ENCODE assay signal across 8 cellular contexts in genomic region chr7:130141161-130141857, GRCh38.
DNase-seq lines count a peak whose midpoint lies in the region; ATAC-seq, FAIRE-seq and TF ChIP-seq lines count a peak whose summit lies in the region.

No MANE protein-coding gene starts in this region.

- peaks cover 13 to 31% of the 10 kb centered on the region in 2 donors for H3K4me1 Mint-ChIP-seq in natural killer cell

- TF ChIP-seq CTCF in HL-60 (IDR thresholded peaks at IDR 0.05; ENCODE audit: insufficient read depth, low read length) (no peak), natural killer cell (IDR thresholded peaks at IDR 0.05) (no peak), testis (IDR thresholded peaks at IDR 0.05) (no peak)

- H3K27ac Mint-ChIP-seq in natural killer cell = peak overlapping the region in 1 of 2 donors; percentile 79

- ATAC-seq in natural killer cell (peak; percentile 11 to 37 (median 14)), HG02870 (IDR thresholded peaks at IDR 0.05; ENCODE audit: unreplicated experiment) (no peak)

- FAIRE-seq in frontal cortex (lab: Jason Lieb, UNC) = no peak

- no peaks in the 10 kb centered on the region for H3K9me3 ChIP-seq in testis

- no peaks in the 10 kb centered on the region for H3K27me3 Mint-ChIP-seq in natural killer cell (ENCODE audit: low read depth in 2 of 2)

- H3K9me3 Mint-ChIP-seq in natural killer cell = no peaks in the 10 kb centered on the region

- no peaks in the 10 kb centered on the region for H3K36me3 Mint-ChIP-seq in natural killer cell

- H3K4me3 Mint-ChIP-seq in natural killer cell = peak overlapping the region; percentile 68

- 5 to 7% methylated on average over 5 to 25 of the region's 39 CpGs for WGBS in testis, 2 donors

- intact Hi-C loops in natural killer cell (cut with micrococcal nuclease) = loop anchor here (5.0 kb wide), 1 partner anchor 69 kb away; the partner anchor contains the start of gene KLHDC10
- intact Hi-C loops in testis (cut with DNase I; ENCODE audit: low total_unique reads) = no loop called here

- H3K36me3 ChIP-seq in testis (ENCODE audit: low read depth, missing control alignments) = no peaks in the 10 kb centered on the region

- H3K4me3 ChIP-seq in HL-60 (replicated peaks; ENCODE audit: insufficient read depth, low read length) (peak overlapping the region; percentile 14; the same call in 1 of the 2 replicates), testis (peak overlapping the region; percentile 46 to 65)

- DNase-seq in HL-60 (ENCODE audit: low read depth in 1 of 2, low spot score in 1 of 2) (peak; percentile 38 to 55), frontal cortex (ENCODE audit: low spot score in 2 of 2) (peak; percentile 60 to 83), natural killer cell (no peak), testis (peak; percentile 72), SKM-1 (lab: John Stamatoyannopoulos, UW; ENCODE audit: unreplicated experiment) (no peak)
- DNase-seq in activated naive CD4-positive, alpha-beta T cell treated with Interleukin-2 at 50 U/mL for 16 hours = peak; percentile 36

- peaks cover 16% of the 10 kb centered on the region for H3K4me1 ChIP-seq in testis

- TF ChIP-seq POLR2A in GM18526 (IDR thresholded peaks at IDR 0.05; ENCODE audit: extremely low read depth, insufficient read length) (peak; percentile 62), testis (IDR thresholded peaks at IDR 0.05) (no peak)

- H3K27ac ChIP-seq in HL-60 (replicated peaks) = peak overlapping the region; percentile 67
- H3K27ac ChIP-seq in testis = peak overlapping the region; percentile 82 to 83

- no peaks in the 10 kb centered on the region for H3K27me3 ChIP-seq in HL-60 (ENCODE audit: insufficient read depth, poor library complexity, severe bottlenecking)
- no peaks in the 10 kb centered on the region for H3K27me3 ChIP-seq in testis

Comparison
In these comparisons a context has a peak if more than half of its experiments do, and no peak if none do; other contexts are left out.
1. DNase-seq: peak in HL-60 (2 of 2), activated naive CD4-positive, alpha-beta T cell treated with Interleukin-2 at 50 U/mL for 16 hours (single experiment), frontal cortex (2 of 2) and testis (single experiment); none in natural killer cell (single experiment) and SKM-1 (single experiment).